Comparison of ENCODE assay signal across 20 cellular contexts in genomic region chr5:5407924-5408323, GRCh38. TPM values are rescaled to one million over a fixed set of nuclear protein-coding genes. Genes with fewer than 3 reads are reported as not detected.
DNase-seq lines count a peak whose midpoint lies in the region; ATAC-seq, FAIRE-seq and TF ChIP-seq lines count a peak whose summit lies in the region.
"Had no signal": no experiment of that assay in that cellular context is flagged by ENCODE, and none has a peak within 500 bp of the region (broad histone marks: within the 10 kb centered on the region; RNA-seq: fewer than 3 reads in every experiment).

No MANE protein-coding gene starts in this region.

- CTCF ChIA-PET in HepG2 (lab: Yijun Ruan, JAX; ENCODE audit: low intra/inter-chr PET ratio, low total read pairs) = no interaction called here
- CTCF ChIA-PET in K562 (lab: Yijun Ruan, JAX; ENCODE audit: low intra/inter-chr PET ratio) = no interaction called here

- TF ChIP-seq POLR2A in HepG2 (IDR thresholded peaks at IDR 0.05; ENCODE audit: insufficient read depth in 1 of 2, low read depth in 2 of 2, low read length in 2 of 2) = no peak
- no peak for TF ChIP-seq POLR2A in right lobe of liver (IDR thresholded peaks at IDR 0.05)
- no peak for TF ChIP-seq POLR2A in K562 (conservative IDR thresholded peaks at IDR 0.05)

- H3K79me2 ChIP-seq in HepG2 (ENCODE audit: insufficient read depth, low read length) (no peaks in the 10 kb centered on the region), K562 (ENCODE audit: control insufficient read depth, insufficient read depth, low read length) (no peaks in the 10 kb centered on the region)

- no peaks in the 10 kb centered on the region for H3K27me3 ChIP-seq in HepG2 (ENCODE audit: control insufficient read depth in 1 of 2, insufficient read depth in 2 of 2, low read length in 2 of 2)
- no peaks in the 10 kb centered on the region for H3K27me3 ChIP-seq in right lobe of liver
- H3K27me3 ChIP-seq in K562 (ENCODE audit: control insufficient read depth in 2 of 2, insufficient read depth in 2 of 2, low read length in 2 of 2) = peaks cover 0 to 4% of the 10 kb centered on the region in 2 experiments; a peak in 1 of 5 replicates
- H3K27me3 ChIP-seq: BE2C, BLaER1 had no signal

- peaks cover 14% of the 10 kb centered on the region for H3K9me3 ChIP-seq in HepG2 (ENCODE audit: low read length)
- no peaks in the 10 kb centered on the region for H3K9me3 ChIP-seq in right lobe of liver
- peaks cover 10% of the 10 kb centered on the region for H3K9me3 ChIP-seq in K562 (replicated peaks; ENCODE audit: control insufficient read depth, insufficient read depth, low read depth, low read length)
- H3K9me3 ChIP-seq: BE2C had no signal

- no peak for DNase-seq in HepG2 (ENCODE audit: low spot score)
- no peak for DNase-seq in right lobe of liver
- no peak for DNase-seq in K562 (ENCODE audit: extremely low read depth in 1 of 4, low spot score in 3 of 4)
- DNase-seq in NCI-H226 = no peak
- DNase-seq in GF-D8 (lab: John Stamatoyannopoulos, UW) = no peak
- DNase-seq: ACHN; BE2C; C1 segment of cervical spinal cord; CD4-positive, alpha-beta memory T cell; CD4-positive, CD25-positive, alpha-beta regulatory T cell; CD8-positive, alpha-beta memory T cell; COR-L47; DMS79 treated with DMSO at 0.1 percent for 48 hours had no signal

- BruUV-seq in HepG2 (replicated peaks; lab: Mats Ljungman, UMichigan) = no TSS peak
- BruUV-seq in K562 (replicated peaks; lab: Mats Ljungman, UMichigan) = no TSS peak

- no peak for TF ChIP-seq CTCF in HepG2 (CRISPR knock-in tag; IDR thresholded peaks at IDR 0.05)
- no peak for TF ChIP-seq CTCF in right lobe of liver (IDR thresholded peaks at IDR 0.05)
- TF ChIP-seq CTCF in K562 (IDR thresholded peaks at IDR 0.05 in 2 of 3, conservative IDR thresholded peaks at IDR 0.05 in 1 of 3; ENCODE audit: insufficient read depth in 2 of 3, low read depth in 1 of 3, low read length in 3 of 3) = no peak

- intact Hi-C loops in HepG2 (cut with micrococcal nuclease; ENCODE audit: unreplicated experiment) (no loop called here), right lobe of liver (cut with DNase I) (no loop called here), K562 (cut with micrococcal nuclease) (no loop called here)

- H3K4me3 ChIP-seq in HepG2 (replicated peaks in 1 of 3; ENCODE audit: insufficient read depth in 1 of 3, low read depth in 2 of 3, low read length in 3 of 3) (no peak overlapping the region), right lobe of liver (no peak overlapping the region), K562 (no peak overlapping the region)
- H3K4me3 ChIP-seq: BLaER1, GM12878 had no signal

- H3K27ac ChIP-seq in HepG2 (ENCODE audit: extremely low read length, insufficient read depth, low read length) = no peak overlapping the region
- no peak overlapping the region for H3K27ac ChIP-seq in right lobe of liver
- H3K27ac ChIP-seq in K562 (ENCODE audit: extremely low read depth, low read depth, low read length) = no peak overlapping the region
- H3K27ac ChIP-seq: 22Rv1, BLaER1 had no signal

- ATAC-seq in HepG2 = no peak
- no peak for ATAC-seq in right lobe of liver
- no peak for ATAC-seq in K562
- ATAC-seq: GM12878 had no signal

- TF ChIP-seq RAD21 in HepG2 (CRISPR knock-in tag; IDR thresholded peaks at IDR 0.05) (no peak), K562 (CRISPR knock-in tag; conservative IDR thresholded peaks at IDR 0.05 in 1 of 2, IDR thresholded peaks at IDR 0.05 in 1 of 2) (no peak)

- H3K4me2 ChIP-seq in HepG2 (ENCODE audit: low read depth, low read length) (no peak overlapping the region), K562 (ENCODE audit: insufficient read depth, low read length) (no peak overlapping the region)
- H3K4me2 ChIP-seq: BLaER1 had no signal

- 79% methylated on average over 5 of the region's 5 CpGs for WGBS in HepG2 (ENCODE audit: low lambda C conversion rate)
- 91% methylated on average over 5 of the region's 5 CpGs for WGBS in right lobe of liver (ENCODE audit: insufficient coverage, low coverage, low lambda C conversion rate, missing lambda C conversion rate)
- WGBS in K562 (ENCODE audit: insufficient coverage, low coverage, missing lambda C conversion rate) = 5% methylated on average over 4 of the region's 5 CpGs

- H2AFZ ChIP-seq in HepG2 (ENCODE audit: low read length) (no peak overlapping the region), K562 (ENCODE audit: low read depth, low read length) (no peak overlapping the region)

- no peaks in the 10 kb centered on the region for H4K20me1 ChIP-seq in HepG2 (ENCODE audit: insufficient read depth, low read length)
- H4K20me1 ChIP-seq in K562 (replicated peaks; ENCODE audit: control insufficient read depth, insufficient read depth, low read length) = no peaks in the 10 kb centered on the region
- H4K20me1 ChIP-seq: BLaER1 had no signal

- H3K9me1 ChIP-seq in K562 (ENCODE audit: control insufficient read depth, insufficient read depth, low read length) = no peaks in the 10 kb centered on the region

- no peaks in the 10 kb centered on the region for H3K36me3 ChIP-seq in HepG2 (replicated peaks in 1 of 2; ENCODE audit: control insufficient read depth in 1 of 2, insufficient read depth in 2 of 2, low read length in 2 of 2)
- H3K36me3 ChIP-seq in right lobe of liver = no peaks in the 10 kb centered on the region
- H3K36me3 ChIP-seq in K562 (ENCODE audit: control insufficient read depth, insufficient read depth, low read length) = no peaks in the 10 kb centered on the region
- H3K36me3 ChIP-seq: BE2C had no signal

- H3K4me1 ChIP-seq in HepG2 (ENCODE audit: insufficient read depth, low read length) (no peaks in the 10 kb centered on the region), right lobe of liver (no peaks in the 10 kb centered on the region), K562 (replicated peaks in 1 of 2; ENCODE audit: control insufficient read depth in 2 of 2, insufficient read depth in 2 of 2, low read length in 2 of 2) (no peaks in the 10 kb centered on the region)
- H3K4me1 ChIP-seq: BE2C, BLaER1 had no signal

- TF ChIP-seq EP300 in HepG2 (IDR thresholded peaks at IDR 0.05; ENCODE audit: low read depth in 2 of 2, low read length in 2 of 2) = no peak
- no peak for TF ChIP-seq EP300 in HepG2 (CRISPR knock-in tag; IDR thresholded peaks at IDR 0.05; ENCODE audit: borderline replicate concordance)
- no peak for TF ChIP-seq EP300 in K562 (IDR thresholded peaks at IDR 0.05; ENCODE audit: low read length)

- FAIRE-seq in HepG2 (lab: Jason Lieb, UNC) (no peak), K562 (lab: Jason Lieb, UNC) (no peak)
- FAIRE-seq: D721Med, G401.6, GM12878, GM12892, GM18507 had no signal

- no peak overlapping the region for H3K9ac ChIP-seq in HepG2 (ENCODE audit: insufficient read depth, low read depth, low read length)
- no peak overlapping the region for H3K9ac ChIP-seq in K562 (ENCODE audit: insufficient read depth in 1 of 2, low read depth in 2 of 2, low read length in 2 of 2)
- H3K9ac ChIP-seq: BLaER1 had no signal

- POLR2A ChIA-PET in HepG2 (lab: Yijun Ruan, JAX) (no interaction called here), K562 (lab: Yijun Ruan, JAX) (no interaction called here)

- in situ Hi-C loops in HepG2 (cut with HindIII; ENCODE audit: extremely low pct_ligation_motif_present, low pct_unique_long_range_greater_than_20kb) (loop anchor here (25.0 kb wide), 1 partner anchor 271 kb away; the partner anchor contains the start of gene ADAMTS16), K562 (cut with MboI) (loop anchor here (25.0 kb wide), 1 partner anchor 521 kb away; no protein-coding TSS in a partner anchor)

RNA-seq across cellular contexts. Expression of gene ICE1, which starts 14.6 kb away (rescaled TPM):
- total RNA-seq in HepG2 (2016; rRNA removed; fragmentation: Illumina TruSeq; extraction: Trizol) (27.6 and 35.2 TPM in 2 replicates), right lobe of liver (10 to 100 TPM in 4 of 6 experiments, 1 to 10 TPM in 2; 8.2 to 10.7 (median 10.4) TPM), K562 (2014; rRNA removed) (19.1 and 21.3 TPM in 2 replicates), K562 (2014; rRNA removed; fragmentation: Illumina TruSeq; extraction: Trizol) (40.9 and 44.6 TPM in 2 replicates), K562 (2015; rRNA removed; fragmentation: Illumina TruSeq; extraction: Trizol) (46.1 and 47.4 TPM in 2 replicates), K562 (2021) (31.3 and 33.2 TPM in 2 replicates)
- 4.0 and 4.2 TPM in 2 replicates for total RNA-seq in HepG2 (2016; cell fraction: cytosol; rRNA removed; fragmentation: Illumina TruSeq; extraction: Trizol; ENCODE audit: low read depth)
- total RNA-seq in HepG2 (2016; cell fraction: insoluble cytoplasmic fraction; rRNA removed; fragmentation: Illumina TruSeq; extraction: Trizol) = 25.8 and 33.2 TPM in 2 replicates
- 8.7 and 9.3 TPM in 2 replicates for total RNA-seq in HepG2 (2016; cell fraction: membrane; rRNA removed; fragmentation: Illumina TruSeq; extraction: Trizol)
- 47.9 and 48.8 TPM in 2 replicates for total RNA-seq in HepG2 (2016; cell fraction: nucleus; rRNA removed; fragmentation: Illumina TruSeq; extraction: Trizol)
- polyA plus RNA-seq in HepG2 (2011; rRNA removed) (9.0 and 9.1 TPM in 2 replicates), K562 (2011; rRNA removed) (18.5 and 28.2 TPM in 2 replicates), K562 (2014; fragmentation: Illumina TruSeq; extraction: Trizol) (26.9 and 33.6 TPM in 2 replicates), K562 (2014; fragmentation: Nextera tagmentation; extraction: Ambion mirVana) (1 to 10 TPM; 4.9 to 8.5 TPM), K562 (2014; rRNA removed) (20.8 and 21.3 TPM in 2 replicates)
- polyA plus RNA-seq in HepG2 (2011; cell fraction: cytosol; rRNA removed) = 4.8 and 6.7 TPM in 2 replicates
- 12.3 and 13.3 TPM in 2 replicates for polyA plus RNA-seq in HepG2 (2011; cell fraction: nucleus; rRNA removed)
- 11.6 and 12.6 TPM in 2 replicates for polyA plus RNA-seq in HepG2 (2012)
- polyA plus RNA-seq in HepG2 (2016; cell fraction: cytosol; fragmentation: Illumina TruSeq; extraction: Trizol; ENCODE audit: low read depth) = 1.4 and 1.5 TPM in 2 replicates
- polyA plus RNA-seq in HepG2 (2016; cell fraction: insoluble cytoplasmic fraction; fragmentation: Illumina TruSeq; extraction: Trizol; ENCODE audit: low read depth) = 18.9 and 19.2 TPM in 2 replicates
- 2.9 and 3.0 TPM in 2 replicates for polyA plus RNA-seq in HepG2 (2016; cell fraction: membrane; fragmentation: Illumina TruSeq; extraction: Trizol; ENCODE audit: low read depth)
- 30.7 and 30.8 TPM in 2 replicates for polyA plus RNA-seq in HepG2 (2016; cell fraction: nucleus; fragmentation: Illumina TruSeq; extraction: Trizol; ENCODE audit: insufficient read depth, low read depth)
- 24.3 and 86.6 TPM in 2 replicates for polyA minus RNA-seq in HepG2 (2011; rRNA and poly(A)+ RNA removed; ENCODE audit: low replicate concordance)
- 14.2 and 14.7 TPM in 2 replicates for polyA minus RNA-seq in HepG2 (2011; cell fraction: cytosol; rRNA and poly(A)+ RNA removed)
- polyA minus RNA-seq in HepG2 (2011; cell fraction: nucleus; rRNA and poly(A)+ RNA removed) = 91.9 and 94.2 TPM in 2 replicates
- 19.3 and 80.1 TPM in 2 replicates for total RNA-seq in K562 (2011; cell fraction: chromatin; rRNA removed; ENCODE audit: low replicate concordance)
- 13.0 and 20.4 TPM in 2 replicates for total RNA-seq in K562 (2011; cell fraction: nucleolus; rRNA removed)
- total RNA-seq in K562 (2011; cell fraction: nucleoplasm; rRNA removed) = 35.6 and 41.7 TPM in 2 replicates
- polyA plus RNA-seq in K562 (2011; cell fraction: cytosol; rRNA removed) = 8.7 and 12.1 TPM in 2 replicates
- 25.9 and 29.4 TPM in 2 replicates for polyA plus RNA-seq in K562 (2011; cell fraction: nucleus; rRNA removed)
- polyA plus RNA-seq in K562 (2012) = 12.7 and 17.1 TPM in 2 replicates
- polyA minus RNA-seq in K562 (2011; rRNA and poly(A)+ RNA removed) = 75.3 and 75.8 TPM in 2 replicates
- polyA minus RNA-seq in K562 (2011; cell fraction: cytosol; rRNA and poly(A)+ RNA removed) = 21.0 and 26.1 TPM in 2 replicates
- polyA minus RNA-seq in K562 (2011; cell fraction: nucleus; rRNA and poly(A)+ RNA removed) = 56.4 and 83.1 TPM in 2 replicates

Comparison
In these comparisons a context has a peak if more than half of its experiments do, and no peak if none do; other contexts are left out.
1. Of the 241 proteins assayed by ChIP-seq in both HepG2 and K562: peak only in HepG2: none; only in K562: MAFG; in both: MAFF and MAFK; in neither: 238.